8 cellular contexts compared by ENCODE assay signal in the genomic region with DNA sequence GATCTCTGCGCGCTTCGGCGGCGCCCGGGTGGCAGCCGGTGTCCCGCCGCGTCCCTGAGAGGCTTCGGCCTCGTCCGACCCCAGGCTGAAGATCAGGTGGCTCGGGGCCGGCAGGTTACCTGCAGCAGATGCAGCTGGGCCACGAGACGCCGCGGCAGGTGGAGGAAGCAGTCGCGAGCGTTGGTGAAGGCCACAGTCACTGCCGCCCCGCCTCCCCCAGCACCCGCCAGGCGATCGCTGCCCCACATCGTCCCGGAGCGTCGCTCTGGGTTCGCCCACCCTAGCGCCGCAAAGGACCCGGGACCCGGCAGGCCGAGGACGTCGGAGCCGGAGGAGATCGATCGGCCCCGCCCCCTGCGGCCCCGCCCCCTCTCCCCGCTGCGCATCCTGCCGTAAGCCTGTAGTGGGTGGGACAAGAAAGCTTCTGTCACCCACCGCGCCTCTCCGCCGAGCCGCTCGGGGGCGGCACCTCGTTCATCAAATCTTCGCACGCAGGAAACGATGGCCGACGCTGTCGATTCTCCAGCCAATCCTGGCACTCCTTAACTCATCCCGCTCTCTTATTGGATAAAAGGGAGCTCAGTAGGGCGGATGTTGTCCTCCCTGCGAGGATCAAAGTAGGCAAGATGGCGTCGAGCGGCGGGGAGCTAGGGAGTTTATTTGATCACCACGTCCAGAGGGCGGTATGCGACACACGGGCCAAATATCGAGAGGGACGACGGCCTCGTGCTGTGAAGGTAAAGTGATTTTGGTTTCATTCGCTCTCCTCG. TPM values are rescaled to one million over a fixed set of nuclear protein-coding genes. Genes with fewer than 3 reads are reported as not detected.
A peak's percentile ranks its signal among the peaks of the same experiment; 100 is the strongest.
DNase-seq lines count a peak whose midpoint lies in the region; ATAC-seq, FAIRE-seq and TF ChIP-seq lines count a peak whose summit lies in the region.

A gene (minus strand): TSS at position 333 of the 770 bp plus-strand sequence. CDS start 85 bp downstream, at position 248.
A gene (plus strand): TSS at position 608 of the 770 bp plus-strand sequence. CDS start 19 bp downstream, at position 627.

- TF ChIP-seq EP300 in H1 (IDR thresholded peaks at IDR 0.05; ENCODE audit: borderline replicate concordance in 1 of 2, low read depth in 2 of 2, low read length in 2 of 2) = no peak

- H3K27ac Mint-ChIP-seq in activated CD8-positive, alpha-beta memory T cell treated with anti-CD3 and anti-CD28 coated beads, Interleukin-2, amount 10 ng/mL, durations not matched to agents 7 days and 5 days = peak within 1 kb of the TSS; percentile 97

- H4K8ac ChIP-seq in H1 (ENCODE audit: extremely low read depth, insufficient read depth, low read length) (peak within 1 kb of the TSS; percentile 96), mesenchymal stem cell (ENCODE audit: low read length) (peak within 1 kb of the TSS; percentile 94)

- H3K79me2 ChIP-seq in H1 (ENCODE audit: control insufficient read depth in 1 of 2, insufficient read depth in 2 of 2, low read length in 2 of 2) = peaks cover 0 to 40% of the 10 kb centered on the region in 2 experiments; a peak in 3 of 4 replicates

- H3K4me3 Mint-ChIP-seq in activated CD8-positive, alpha-beta memory T cell treated with anti-CD3 and anti-CD28 coated beads, Interleukin-2, amount 10 ng/mL, durations not matched to agents 7 days and 5 days = peak within 1 kb of the TSS; percentile 85

- H3K27me3 ChIP-seq in HUES48 (ENCODE audit: control insufficient read depth, insufficient read depth, low read length) = no peaks in the 10 kb centered on the region
- H3K27me3 ChIP-seq in NT2/D1 (ENCODE audit: insufficient read depth, insufficient read length) = no peaks in the 10 kb centered on the region
- no peaks in the 10 kb centered on the region for H3K27me3 ChIP-seq in H1 (replicated peaks in 1 of 4; ENCODE audit: control insufficient read depth in 3 of 4, extremely low read depth in 1 of 4, insufficient read depth in 3 of 4, low read length in 3 of 4)
- H3K27me3 ChIP-seq in mesenchymal stem cell (ENCODE audit: control insufficient read depth in 1 of 2, insufficient read depth in 1 of 2, low read length in 2 of 2) = no peaks in the 10 kb centered on the region

- H2BK5ac ChIP-seq in H1 (ENCODE audit: low read depth, low read length) (peak within 1 kb of the TSS; percentile 97), mesenchymal stem cell (ENCODE audit: low read depth, low read length, poor library complexity, severe bottlenecking) (peak within 1 kb of the TSS; percentile 53)

- H3K36me3 ChIP-seq in HUES48 (ENCODE audit: control insufficient read depth, insufficient read depth, low read length) (peaks cover 26% of the 10 kb centered on the region), NT2/D1 (ENCODE audit: insufficient read depth, insufficient read length, low read length) (peaks cover 25% of the 10 kb centered on the region), H1 (ENCODE audit: control insufficient read depth in 2 of 4, insufficient read depth in 4 of 4, low read length in 3 of 4) (peaks cover 7 to 28% (median 14%) of the 10 kb centered on the region in 4 experiments; a peak in 7 of 8 replicates), mesenchymal stem cell (ENCODE audit: control insufficient read depth in 1 of 2, insufficient read depth in 2 of 2, low read depth in 1 of 2, low read length in 2 of 2) (peaks cover 8 to 28% of the 10 kb centered on the region in 2 experiments)

- peak; percentile 96 for DNase-seq in D341Med (ENCODE audit: low spot score)
- peak; percentile 99 for DNase-seq in NT2/D1 (ENCODE audit: low read depth, low spot score)
- DNase-seq in activated CD8-positive, alpha-beta memory T cell treated with anti-CD3 and anti-CD28 coated beads, Interleukin-2, amount 10 ng/mL, durations not matched to agents 7 days and 5 days = peak; percentile 98
- peak; percentile 85 to 99 for DNase-seq in H1 (ENCODE audit: low read depth in 1 of 2, low spot score in 2 of 2)
- peak; percentile 100 for DNase-seq in mesenchymal stem cell
- peak; percentile 92 for DNase-seq in stimulated activated CD8-positive, alpha-beta memory T cell treated with anti-CD3 and anti-CD28 coated beads, Interleukin-12 subunit alpha, Interleukin-12 subunit beta, amount 100 ng/mL, for 4 hours (ENCODE audit: low read depth)

- POLR2A ChIA-PET in H1 (lab: Charles Lee; ENCODE audit: partially characterized antibody) = interaction anchor here (0.6 to 2.5 kb wide), 14 partner anchors 9 to 460 kb away, joined by 3 to 12 read pairs (median 4); a partner anchor contains a TSS

- H3K79me1 ChIP-seq in H1 (ENCODE audit: low read depth, low read length) (no peaks in the 10 kb centered on the region), mesenchymal stem cell (replicated peaks; ENCODE audit: low read length, poor library complexity, severe bottlenecking) (peaks cover 30% of the 10 kb centered on the region)

- H3K18ac ChIP-seq in H1 (ENCODE audit: extremely low read depth, low read length) = peak within 1 kb of the TSS; percentile 95; the same call in 1 of the 2 replicates
- peak within 1 kb of the TSS; percentile 83 to 96 for H3K18ac ChIP-seq in mesenchymal stem cell (ENCODE audit: low read depth in 1 of 2, low read length in 2 of 2)

- no peak within 1 kb of the TSS for H2AK5ac ChIP-seq in H1 (ENCODE audit: low read depth, low read length)
- peak within 1 kb of the TSS; percentile 41 for H2AK5ac ChIP-seq in mesenchymal stem cell (ENCODE audit: low read length, severe bottlenecking)

- H2BK120ac ChIP-seq in H1 (replicated peaks; ENCODE audit: low read depth, low read length) = no peak within 1 kb of the TSS
- H2BK120ac ChIP-seq in mesenchymal stem cell (ENCODE audit: low read depth, low read length) = peak within 1 kb of the TSS; percentile 27

- peaks cover 35% of the 10 kb centered on the region for H3K4me1 Mint-ChIP-seq in activated CD8-positive, alpha-beta memory T cell treated with anti-CD3 and anti-CD28 coated beads, Interleukin-2, amount 10 ng/mL, durations not matched to agents 7 days and 5 days

- TF ChIP-seq POLR2A in H1 (IDR thresholded peaks at IDR 0.05; ENCODE audit: control extremely low read depth in 1 of 2, low read depth in 2 of 2, low read length in 2 of 2) = peak; percentile 75 to 94

- H3K4me1 ChIP-seq in HUES48 (ENCODE audit: control insufficient read depth, insufficient read depth, low read length) = peaks cover 8% of the 10 kb centered on the region; the same call in 1 of the 2 replicates
- no peaks in the 10 kb centered on the region for H3K4me1 ChIP-seq in NT2/D1 (ENCODE audit: insufficient read depth, insufficient read length)
- H3K4me1 ChIP-seq in H1 (replicated peaks in 1 of 4; ENCODE audit: control insufficient read depth in 3 of 4, insufficient read depth in 4 of 4, low read length in 3 of 4) = peaks cover 0 to 4% (median 3%) of the 10 kb centered on the region in 4 experiments; a peak in 4 of 7 replicates
- H3K4me1 ChIP-seq in mesenchymal stem cell (ENCODE audit: control insufficient read depth, insufficient read depth, low read depth, low read length) = peaks cover 2% of the 10 kb centered on the region

- peak within 1 kb of the TSS; percentile 99 for H2AFZ ChIP-seq in H1 (ENCODE audit: low read length)
- peak within 1 kb of the TSS; percentile 99 for H2AFZ ChIP-seq in mesenchymal stem cell (ENCODE audit: low read depth, low read length)

- H3K9me3 Mint-ChIP-seq in activated CD8-positive, alpha-beta memory T cell treated with anti-CD3 and anti-CD28 coated beads, Interleukin-2, amount 10 ng/mL, durations not matched to agents 7 days and 5 days (ENCODE audit: low read depth) = no peaks in the 10 kb centered on the region

- peak; percentile 91 for FAIRE-seq in H1 (lab: Jason Lieb, UNC)

- peak within 1 kb of the TSS; percentile 85 to 94 for H3K4me2 ChIP-seq in H1 (ENCODE audit: insufficient read depth in 1 of 2, low read depth in 2 of 2, low read length in 2 of 2)
- H3K4me2 ChIP-seq in mesenchymal stem cell (ENCODE audit: low read length, poor library complexity, severe bottlenecking) = peak within 1 kb of the TSS; percentile 88

- H3K4ac ChIP-seq in H1 (replicated peaks; ENCODE audit: insufficient read length, low read depth, low read length) = peak within 1 kb of the TSS; percentile 17
- H3K4ac ChIP-seq in mesenchymal stem cell (ENCODE audit: low read depth in 1 of 2, low read length in 2 of 2) = peak within 1 kb of the TSS in 1 of 2 experiments; percentile 98

- H3K9ac ChIP-seq in HUES48 (ENCODE audit: low read depth, low read length) (peak within 1 kb of the TSS; percentile 85), NT2/D1 (ENCODE audit: insufficient read length, low read depth) (peak within 1 kb of the TSS; percentile 89), H1 (replicated peaks in 1 of 4; ENCODE audit: extremely low read depth in 1 of 4, low read depth in 3 of 4, low read length in 3 of 4) (peak within 1 kb of the TSS; percentile 81 to 100 (median 95)), mesenchymal stem cell (ENCODE audit: low read length) (peak within 1 kb of the TSS; percentile 96)

- H3K27me3 Mint-ChIP-seq in activated CD8-positive, alpha-beta memory T cell treated with anti-CD3 and anti-CD28 coated beads, Interleukin-2, amount 10 ng/mL, durations not matched to agents 7 days and 5 days = no peaks in the 10 kb centered on the region

- 1% methylated on average over 56 of the region's 79 CpGs; no CpG with 5 or more reads in 1 of the 2 experiments for WGBS in H1 (ENCODE audit: extremely low coverage in 1 of 2, insufficient coverage in 1 of 2, insufficient read length in 1 of 2, insufficient replicate concordance in 2 of 2, low coverage in 1 of 2, low lambda C conversion rate in 2 of 2, missing lambda C conversion rate in 1 of 2), 2 experiments
- WGBS in mesenchymal stem cell = under 1% methylated on average over 74 of the region's 79 CpGs

- H3K56ac ChIP-seq in H1 (replicated peaks; ENCODE audit: insufficient read length, low read depth, low read length) = no peak within 1 kb of the TSS

- H3K23ac ChIP-seq in H1 (ENCODE audit: insufficient read length) (no peak within 1 kb of the TSS), mesenchymal stem cell (ENCODE audit: low read length in 2 of 2) (peak within 1 kb of the TSS in 1 of 2 experiments; percentile 94)

- no peak within 1 kb of the TSS for H2BK20ac ChIP-seq in H1 (ENCODE audit: low read length)

- H4K5ac ChIP-seq in H1 (ENCODE audit: insufficient read length, low read depth, low read length) = peak within 1 kb of the TSS; percentile 83

- H3K27ac ChIP-seq in HUES48 (ENCODE audit: low read depth, low read length) (peak within 1 kb of the TSS; percentile 88), H1 (ENCODE audit: low read depth, low read length) (peak within 1 kb of the TSS; percentile 92), mesenchymal stem cell (ENCODE audit: low read length, poor library complexity, severe bottlenecking) (peak within 1 kb of the TSS; percentile 84)

- H2BK15ac ChIP-seq in H1 (ENCODE audit: low read length) (no peak within 1 kb of the TSS; the same call in 1 of the 2 replicates), mesenchymal stem cell (ENCODE audit: low read depth, poor library complexity, severe bottlenecking) (no peak within 1 kb of the TSS)

- TF ChIP-seq CTCF in H1 (IDR thresholded peaks at IDR 0.05; ENCODE audit: control extremely low read depth in 1 of 3, insufficient read depth in 1 of 3, low read depth in 1 of 3, low read length in 3 of 3) = peak; percentile 58 to 66 (median 61)

- CTCF ChIA-PET in activated CD8-positive, alpha-beta memory T cell treated with anti-CD3 and anti-CD28 coated beads, Interleukin-2, amount 10 ng/mL, durations not matched to agents 7 days and 5 days (lab: Charles Lee) = interaction anchor here (0.7 to 2.7 kb wide), 11 partner anchors 8 to 648 kb away, joined by 3 to 24 read pairs (median 5); a partner anchor contains a TSS
- CTCF ChIA-PET in H1 (lab: Charles Lee; ENCODE audit: partially characterized antibody) = interaction anchor here (0.8 to 1.9 kb wide), 12 partner anchors 10 to 84 kb away, joined by 3 to 12 read pairs (median 3); no protein-coding TSS in a partner anchor

- H3K23me2 ChIP-seq in H1 (ENCODE audit: low read depth, low read length) = peaks cover 13% of the 10 kb centered on the region

- H3K4me3 ChIP-seq in HUES48 (ENCODE audit: low read depth, low read length) (peak within 1 kb of the TSS; percentile 88), NT2/D1 (ENCODE audit: insufficient read length, low read depth) (peak within 1 kb of the TSS; percentile 88), H1 (ENCODE audit: extremely low read depth in 1 of 4, insufficient read depth in 2 of 4, low read depth in 3 of 4, low read length in 4 of 4) (peak within 1 kb of the TSS; percentile 87 to 100 (median 96)), mesenchymal stem cell (ENCODE audit: insufficient read depth in 1 of 2, low read depth in 1 of 2, low read length in 2 of 2) (peak within 1 kb of the TSS; percentile 96 to 99)

- no peak within 1 kb of the TSS for H3K14ac ChIP-seq in H1 (ENCODE audit: insufficient read length)
- H3K14ac ChIP-seq in mesenchymal stem cell (ENCODE audit: low read length in 2 of 2) = peak within 1 kb of the TSS in 1 of 2 experiments; percentile 91

- peak; percentile 94 for ATAC-seq in GM21390 (IDR thresholded peaks at IDR 0.05; ENCODE audit: unreplicated experiment)
- ATAC-seq in activated CD8-positive, alpha-beta memory T cell treated with anti-CD3 and anti-CD28 coated beads, Interleukin-2, amount 10 ng/mL, durations not matched to agents 7 days and 5 days = peak; percentile 95

- TF ChIP-seq RAD21 in H1 (IDR thresholded peaks at IDR 0.05 in 1 of 2, conservative IDR thresholded peaks at IDR 0.05 in 1 of 2; ENCODE audit: low read depth in 2 of 2, low read length in 2 of 2) = peak in 1 of 2 experiments; percentile 17; a peak in 1 of 4 replicates

- H4K91ac ChIP-seq in H1 (replicated peaks; ENCODE audit: insufficient read length, low read length) (no peak within 1 kb of the TSS), mesenchymal stem cell (ENCODE audit: low read length) (peak within 1 kb of the TSS; percentile 79)

- H3K9me3 ChIP-seq in HUES48 (ENCODE audit: control insufficient read depth, insufficient read depth, low read length) (no peaks in the 10 kb centered on the region), NT2/D1 (ENCODE audit: insufficient read depth, low read length) (no peaks in the 10 kb centered on the region), H1 (ENCODE audit: insufficient read depth in 2 of 2, low read depth in 1 of 2, low read length in 1 of 2) (no peaks in the 10 kb centered on the region), mesenchymal stem cell (ENCODE audit: control insufficient read depth, low read length) (no peaks in the 10 kb centered on the region)

- H3K36me3 Mint-ChIP-seq in activated CD8-positive, alpha-beta memory T cell treated with anti-CD3 and anti-CD28 coated beads, Interleukin-2, amount 10 ng/mL, durations not matched to agents 7 days and 5 days = peaks cover 19% of the 10 kb centered on the region

- H2BK12ac ChIP-seq in H1 (ENCODE audit: low read depth, low read length) (peak within 1 kb of the TSS; percentile 97; the same call in 1 of the 2 replicates), mesenchymal stem cell (ENCODE audit: low read length in 2 of 2) (peak within 1 kb of the TSS in 1 of 2 experiments; percentile 47)

- H4K20me1 ChIP-seq in H1 (replicated peaks in 1 of 2; ENCODE audit: control insufficient read depth in 1 of 2, insufficient read depth in 2 of 2, low read length in 2 of 2) = no peaks in the 10 kb centered on the region

RNA-seq across cellular contexts. Expression of the first gene that starts in this region (rescaled TPM):
- total RNA-seq in activated CD8-positive, alpha-beta memory T cell treated with anti-CD3 and anti-CD28 coated beads, Interleukin-2, amount 10 ng/mL, durations not matched to agents 7 days and 5 days = 10 to 100 TPM; 16.8 to 18.4 TPM
- 21.8 and 23.9 TPM in 2 replicates for total RNA-seq in H1 (2021; fragmentation: NEBNext Ultra II Directional; extraction: Animal tissue kit (Norgen Biotek cat#: 25700))
- 11.4 and 16.4 TPM in 2 replicates for polyA plus RNA-seq in H1 (2011; rRNA removed)
- 19.3 TPM for polyA plus RNA-seq in H1 (2011; cell fraction: cytosol; rRNA removed)
- 23.4 TPM for polyA plus RNA-seq in H1 (2011; cell fraction: nucleus; rRNA removed)
- polyA plus RNA-seq in H1 (2012, experiment 1 of 2) = 14.3 to 18.2 TPM (median 16.0 TPM) in 4 replicates
- polyA plus RNA-seq in H1 (2012, experiment 2 of 2) = 1.0 TPM
- 24.7 TPM for polyA plus RNA-seq in H1 (2013, experiment 1 of 2)
- polyA plus RNA-seq in H1 (2013, experiment 2 of 2) = 23.1 TPM
- 23.9 and 34.6 TPM in 2 replicates for polyA minus RNA-seq in H1 (2011; rRNA and poly(A)+ RNA removed)
- polyA minus RNA-seq in H1 (2011; cell fraction: cytosol; rRNA and poly(A)+ RNA removed) = 13.5 TPM
- 26.0 TPM for polyA minus RNA-seq in H1 (2011; cell fraction: nucleus; rRNA and poly(A)+ RNA removed)
- polyA plus RNA-seq in mesenchymal stem cell (2013, experiment 1 of 2) = 6.2 TPM
- polyA plus RNA-seq in mesenchymal stem cell (2013, experiment 2 of 2) = 6.8 TPM

RNA-seq across cellular contexts. Expression of the second gene that starts in this region (rescaled TPM):
- total RNA-seq in activated CD8-positive, alpha-beta memory T cell treated with anti-CD3 and anti-CD28 coated beads, Interleukin-2, amount 10 ng/mL, durations not matched to agents 7 days and 5 days = 10 to 100 TPM; 18.5 to 19.0 TPM
- total RNA-seq in H1 (2021; fragmentation: NEBNext Ultra II Directional; extraction: Animal tissue kit (Norgen Biotek cat#: 25700)) = 8.6 and 9.5 TPM in 2 replicates
- 4.1 and 4.3 TPM in 2 replicates for polyA plus RNA-seq in H1 (2011; rRNA removed)
- polyA plus RNA-seq in H1 (2011; cell fraction: cytosol; rRNA removed) = 4.4 TPM
- polyA plus RNA-seq in H1 (2011; cell fraction: nucleus; rRNA removed) = 3.3 TPM
- 4.4 to 8.4 TPM (median 5.0 TPM) in 4 replicates for polyA plus RNA-seq in H1 (2012, experiment 1 of 2)
- 2.0 TPM for polyA plus RNA-seq in H1 (2012, experiment 2 of 2)
- 7.2 TPM for polyA plus RNA-seq in H1 (2013, experiment 1 of 2)
- polyA plus RNA-seq in H1 (2013, experiment 2 of 2) = 6.6 TPM
- 6.3 and 6.7 TPM in 2 replicates for polyA minus RNA-seq in H1 (2011; rRNA and poly(A)+ RNA removed)
- polyA minus RNA-seq in H1 (2011; cell fraction: cytosol; rRNA and poly(A)+ RNA removed) = 2.6 TPM
- polyA minus RNA-seq in H1 (2011; cell fraction: nucleus; rRNA and poly(A)+ RNA removed) = 11.6 TPM
- polyA plus RNA-seq in mesenchymal stem cell (2013, experiment 1 of 2) = 6.7 TPM
- 7.4 TPM for polyA plus RNA-seq in mesenchymal stem cell (2013, experiment 2 of 2)

Comparison
In these comparisons a context has a peak if more than half of its experiments do, and no peak if none do; other contexts are left out.
1. Peak in every context shown above with its lines: DNase-seq, ATAC-seq, H3K4me3 ChIP-seq and H3K27ac ChIP-seq.